8 cellular contexts compared by ENCODE assay signal in the genomic region with DNA sequence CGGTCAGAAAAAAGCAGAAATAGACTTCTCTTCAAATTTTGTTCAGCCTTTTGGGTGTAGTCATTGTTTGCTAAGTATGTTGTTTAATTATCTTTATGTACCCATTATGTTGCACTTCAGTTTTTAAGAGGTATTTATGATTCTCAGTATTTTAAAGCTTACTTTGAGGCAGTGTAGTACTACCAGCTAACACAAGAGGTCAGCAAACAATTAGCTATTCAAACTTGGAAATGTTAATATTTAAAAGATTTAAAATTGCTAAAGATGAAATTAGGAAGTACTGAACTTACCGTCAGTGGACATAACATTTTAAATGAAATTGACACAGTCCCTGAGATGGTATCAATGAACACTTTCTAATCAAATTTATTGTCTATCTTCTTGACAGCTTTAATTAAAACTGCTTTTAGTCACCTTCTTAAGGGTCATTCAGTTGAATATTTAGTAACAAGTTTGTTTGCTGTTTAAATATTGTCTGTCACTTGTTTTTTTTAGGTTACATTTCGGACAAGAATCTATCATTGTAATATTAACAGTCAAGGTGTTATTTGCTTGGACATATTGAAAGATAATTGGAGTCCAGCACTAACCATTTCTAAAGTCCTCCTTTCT. TPM values are rescaled to one million over a fixed set of nuclear protein-coding genes. Genes with fewer than 3 reads are reported as not detected.
A peak's percentile ranks its signal among the peaks of the same experiment; 100 is the strongest.
DNase-seq lines count a peak whose midpoint lies in the region; ATAC-seq and TF ChIP-seq lines count a peak whose summit lies in the region.

No MANE protein-coding gene starts in this region.

- H3K4me1 ChIP-seq in adrenal gland (replicated peaks in 1 of 2) (peaks cover 0 to 14% of the 10 kb centered on the region in 2 donors), vagina (peaks cover 5% of the 10 kb centered on the region)

- H3K9me3 ChIP-seq in adrenal gland (replicated peaks in 1 of 3) (no peaks in the 10 kb centered on the region), vagina (no peaks in the 10 kb centered on the region)

- no peaks in the 10 kb centered on the region for H3K36me3 ChIP-seq in adrenal gland (replicated peaks in 1 of 2)
- H3K36me3 ChIP-seq in vagina, result peaks cover 0 to 5% of the 10 kb centered on the region in 2 donors

- DNase-seq in EH (ENCODE audit: low read depth), result peak; percentile 49
- peak in 1 of 7 donors; percentile 19 for DNase-seq in adrenal gland
- peak; percentile 70 for DNase-seq in inferior parietal cortex (ENCODE audit: extremely low spot score)
- DNase-seq in vagina (ENCODE audit: extremely low spot score in 2 of 2), result no peak
- no peak for DNase-seq in HuH-7.5 (ENCODE audit: low spot score)
- DNase-seq in activated T-cell treated with anti-CD3 and anti-CD28 coated beads, Interleukin-2, amount 50 U/mL, for 48 hours, result no peak
- DNase-seq in GM19238 (ENCODE audit: insufficient read length, low spot score), result no peak

- TF ChIP-seq CTCF in adrenal gland (IDR thresholded peaks at IDR 0.05) (peak; percentile 72 to 89 (median 81)), vagina (IDR thresholded peaks at IDR 0.05) (peak; percentile 47 to 70 (median 64))

- intact Hi-C loops in adrenal gland (cut with DNase I) (no loop called here), vagina (cut with DNase I) (no loop called here)

- no peak overlapping the region for H3K4me3 ChIP-seq in adrenal gland
- no peak overlapping the region for H3K4me3 ChIP-seq in vagina

- H3K27me3 ChIP-seq in adrenal gland (no peaks in the 10 kb centered on the region), vagina (no peaks in the 10 kb centered on the region)

- TF ChIP-seq POLR2A in adrenal gland (IDR thresholded peaks at IDR 0.05) (no peak), vagina (IDR thresholded peaks at IDR 0.05) (no peak)

- ATAC-seq in HG02973 (IDR thresholded peaks at IDR 0.05; ENCODE audit: unreplicated experiment), result peak; percentile 50

- H3K27ac ChIP-seq in adrenal gland, result no peak overlapping the region
- no peak overlapping the region for H3K27ac ChIP-seq in vagina

- 50 to 59% (median 54%) methylated on average over 3 of the region's 3 CpGs for WGBS in adrenal gland, 4 donors

RNA-seq across cellular contexts. Expression of gene NKIRAS1, which starts 28.1 kb away (rescaled TPM):
- total RNA-seq in adrenal gland (10 to 100 TPM; 11.2 to 20.1 (median 15.1) TPM), vagina (9.1 TPM)
- 10 to 100 TPM in 1 of 3 donors, 1 to 10 TPM in 2; 6.7 to 31.4 (median 8.0) TPM for polyA plus RNA-seq in adrenal gland

RNA-seq across cellular contexts. Expression of gene RPL15, which starts 28.2 kb away (rescaled TPM):
- total RNA-seq in adrenal gland (1,000 to 10,000 TPM in 7 of 8 donors, 100 to 1,000 TPM in 1; 760 to 2,308 (median 1,655) TPM), vagina (2,641 TPM)
- 1,000 to 10,000 TPM; 1,857 to 3,034 (median 1,896) TPM for polyA plus RNA-seq in adrenal gland

RNA-seq across cellular contexts. Expression of gene NR1D2, which starts 56.4 kb away (rescaled TPM):
- total RNA-seq in adrenal gland, result 10 to 100 TPM; 25.2 to 43.4 (median 37.7) TPM
- 10 to 100 TPM in 2 of 3 donors, 1 to 10 TPM in 1; 8.7 to 28.1 (median 13.4) TPM for polyA plus RNA-seq in adrenal gland
- 19.4 TPM for total RNA-seq in vagina

Comparison
In these comparisons a context has a peak if more than half of its experiments do, and no peak if none do; other contexts are left out.
1. DNase-seq: peak in EH (single experiment) and inferior parietal cortex (single experiment); none in vagina (0 of 2), HuH-7.5 (single experiment), activated T-cell treated with anti-CD3 and anti-CD28 coated beads, Interleukin-2, amount 50 U/mL, for 48 hours (0 of 2) and GM19238 (single experiment).